In genomic region chr21:36060159-36060921, GRCh38 we compare ENCODE assay signal across 1 cellular context.
TF ChIP-seq lines count a peak whose summit lies in the region.

TSS of gene SETD4 (minus strand) at chr21:36060526. CDS start at chr21:36058888, 1,638 bp downstream.

TF ChIP-seq in HepG2, 621 proteins besides CTCF, POLR2A, EP300 and RAD21 (continued from another document and continues in another):
- TF ChIP-seq ZFP91 (CRISPR knock-in tag; IDR thresholded peaks at IDR 0.05; ENCODE audit: borderline replicate concordance) = peak; percentile 96
- no peak for TF ChIP-seq TOPORS (CRISPR knock-in tag; IDR thresholded peaks at IDR 0.05)
- peak; percentile 50; the same call in 1 of the 2 replicates for TF ChIP-seq SRY (CRISPR knock-in tag; IDR thresholded peaks at IDR 0.05)
- TF ChIP-seq ZSCAN25 (CRISPR knock-in tag; IDR thresholded peaks at IDR 0.05) = no peak
- TF ChIP-seq ZNF142 (CRISPR knock-in tag; IDR thresholded peaks at IDR 0.05) = peak; percentile 86; the same call in 1 of the 2 replicates
- TF ChIP-seq CEBPZ (IDR thresholded peaks at IDR 0.05; ENCODE audit: low read length) = no peak
- 0 out of 2 replicates have a peak, but pooled peaks have one; percentile 62 for TF ChIP-seq ZNF430 (CRISPR knock-in tag; IDR thresholded peaks at IDR 0.05)
- TF ChIP-seq NFKBIZ (CRISPR knock-in tag; IDR thresholded peaks at IDR 0.05) = no peak
- no peak for TF ChIP-seq ZFP62 (CRISPR knock-in tag; IDR thresholded peaks at IDR 0.05)
- TF ChIP-seq MZF1 (CRISPR knock-in tag; IDR thresholded peaks at IDR 0.05; ENCODE audit: borderline replicate concordance) = no peak
- no peak for TF ChIP-seq HNRNPK (IDR thresholded peaks at IDR 0.05; ENCODE audit: low read depth, low read length, poor library complexity, severe bottlenecking)
- no peak for TF ChIP-seq ZNF296 (CRISPR knock-in tag; conservative IDR thresholded peaks at IDR 0.05)
- peak; percentile 58; the same call in 1 of the 2 replicates for TF ChIP-seq KDM2A (CRISPR knock-in tag; IDR thresholded peaks at IDR 0.05; ENCODE audit: borderline replicate concordance, low read depth)
- no peak for TF ChIP-seq ZNF34 (CRISPR knock-in tag; IDR thresholded peaks at IDR 0.05; ENCODE audit: borderline replicate concordance)
- no peak for TF ChIP-seq RBM22 (optimal IDR thresholded peaks at IDR 0.05; ENCODE audit: low read length)
- TF ChIP-seq KLF11 (CRISPR knock-in tag; IDR thresholded peaks at IDR 0.05) = no peak
- TF ChIP-seq ZNF530 (CRISPR knock-in tag; IDR thresholded peaks at IDR 0.05; ENCODE audit: low read depth) = no peak
- TF ChIP-seq MTF2 (CRISPR knock-in tag; IDR thresholded peaks at IDR 0.05; ENCODE audit: borderline replicate concordance) = no peak
- TF ChIP-seq ZBTB49 (CRISPR knock-in tag; IDR thresholded peaks at IDR 0.05; ENCODE audit: borderline replicate concordance) = no peak
- TF ChIP-seq THAP8 (CRISPR knock-in tag; IDR thresholded peaks at IDR 0.05; ENCODE audit: borderline replicate concordance) = no peak
- no peak for TF ChIP-seq ZBTB3 (CRISPR knock-in tag; IDR thresholded peaks at IDR 0.05; ENCODE audit: borderline replicate concordance, low read depth)
- peak; percentile 65; the same call in 1 of the 2 replicates for TF ChIP-seq E2F1 (CRISPR knock-in tag; IDR thresholded peaks at IDR 0.05)
- no peak for TF ChIP-seq ATF5 (CRISPR knock-in tag; IDR thresholded peaks at IDR 0.05; ENCODE audit: low read depth)
- no peak for TF ChIP-seq NFATC3 (CRISPR knock-in tag; IDR thresholded peaks at IDR 0.05)
- TF ChIP-seq PHF21A (CRISPR knock-in tag; IDR thresholded peaks at IDR 0.05) = peak; percentile 72
- peak; percentile 90 for TF ChIP-seq PHF20 (CRISPR knock-in tag; IDR thresholded peaks at IDR 0.05)
- peak; percentile 58 for TF ChIP-seq SRSF1 (optimal IDR thresholded peaks at IDR 0.05; ENCODE audit: low read depth, low read length)
- TF ChIP-seq CENPX (CRISPR knock-in tag; IDR thresholded peaks at IDR 0.05) = no peak
- peak; percentile 87; the same call in 1 of the 2 replicates for TF ChIP-seq SIN3A (IDR thresholded peaks at IDR 0.05; ENCODE audit: borderline replicate concordance, low read depth, low read length)
- TF ChIP-seq KLF6 (CRISPR knock-in tag; IDR thresholded peaks at IDR 0.05) = no peak
- no peak for TF ChIP-seq ZNF468 (CRISPR knock-in tag; IDR thresholded peaks at IDR 0.05)
- TF ChIP-seq RFX1 (IDR thresholded peaks at IDR 0.05) = peak; percentile 90
- TF ChIP-seq EED (CRISPR knock-in tag; IDR thresholded peaks at IDR 0.05) = no peak; the same call in 1 of the 2 replicates
- TF ChIP-seq CHD2 (IDR thresholded peaks at IDR 0.05; ENCODE audit: low read depth, low read length) = no peak; the same call in 1 of the 2 replicates
- TF ChIP-seq REL (CRISPR knock-in tag; conservative IDR thresholded peaks at IDR 0.05) = no peak
- TF ChIP-seq ZNF512B (CRISPR knock-in tag; IDR thresholded peaks at IDR 0.05; ENCODE audit: borderline replicate concordance) = no peak
- 0 out of 2 replicates have a peak, but pooled peaks have one; percentile 13 for TF ChIP-seq MTA1 (CRISPR knock-in tag; IDR thresholded peaks at IDR 0.05; ENCODE audit: borderline replicate concordance)
- peak; percentile 41; the same call in 1 of the 2 replicates for TF ChIP-seq SIN3B (IDR thresholded peaks at IDR 0.05; ENCODE audit: low read length)
- TF ChIP-seq PLSCR1 (CRISPR knock-in tag; IDR thresholded peaks at IDR 0.05; ENCODE audit: borderline replicate concordance) = no peak
